In the genomic region with DNA sequence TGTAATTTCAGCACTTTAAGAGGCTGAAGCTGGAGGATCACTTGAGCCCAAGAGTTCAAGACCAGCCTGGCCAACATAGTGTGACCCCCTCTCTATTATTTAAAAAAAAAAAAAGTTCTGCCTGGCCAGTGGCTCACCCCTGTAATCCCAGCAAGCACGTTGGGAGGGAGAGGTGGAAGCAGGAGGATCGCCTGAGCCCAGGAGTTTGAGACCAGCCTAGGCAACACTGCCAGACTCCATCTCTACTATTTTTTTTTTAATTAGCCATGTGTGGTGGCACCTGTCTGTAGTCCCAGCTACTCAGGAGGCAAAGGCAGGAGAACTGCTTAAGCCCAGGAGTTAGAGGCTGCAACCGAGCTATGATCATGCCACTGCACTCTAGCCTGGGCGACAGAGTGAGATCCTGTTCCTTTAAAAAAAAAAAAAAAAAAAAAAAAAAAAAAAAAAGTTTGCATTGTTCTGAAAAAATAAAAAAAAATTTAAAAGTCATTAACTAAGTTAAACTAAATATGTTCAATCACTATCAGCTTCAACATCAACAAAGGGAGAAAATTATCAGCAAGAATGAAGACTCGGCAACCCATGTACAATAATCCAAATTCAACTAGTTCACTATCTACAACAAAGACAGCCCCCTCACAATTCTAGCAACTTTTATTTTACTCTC, we compare ENCODE assay signal across 1 cellular context.
TF ChIP-seq lines count a peak whose summit lies in the region.

No MANE protein-coding gene starts in this region.

TF ChIP-seq in K562, 482 proteins besides CTCF, POLR2A, EP300 and RAD21:
- TF ChIP-seq, protein P1, sequence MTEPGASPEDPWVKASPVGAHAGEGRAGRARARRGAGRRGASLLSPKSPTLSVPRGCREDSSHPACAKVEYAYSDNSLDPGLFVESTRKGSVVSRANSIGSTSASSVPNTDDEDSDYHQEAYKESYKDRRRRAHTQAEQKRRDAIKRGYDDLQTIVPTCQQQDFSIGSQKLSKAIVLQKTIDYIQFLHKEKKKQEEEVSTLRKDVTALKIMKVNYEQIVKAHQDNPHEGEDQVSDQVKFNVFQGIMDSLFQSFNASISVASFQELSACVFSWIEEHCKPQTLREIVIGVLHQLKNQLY (CRISPR knock-in tag; conservative IDR thresholded peaks at IDR 0.05): no peak
- TF ChIP-seq, protein P2, sequence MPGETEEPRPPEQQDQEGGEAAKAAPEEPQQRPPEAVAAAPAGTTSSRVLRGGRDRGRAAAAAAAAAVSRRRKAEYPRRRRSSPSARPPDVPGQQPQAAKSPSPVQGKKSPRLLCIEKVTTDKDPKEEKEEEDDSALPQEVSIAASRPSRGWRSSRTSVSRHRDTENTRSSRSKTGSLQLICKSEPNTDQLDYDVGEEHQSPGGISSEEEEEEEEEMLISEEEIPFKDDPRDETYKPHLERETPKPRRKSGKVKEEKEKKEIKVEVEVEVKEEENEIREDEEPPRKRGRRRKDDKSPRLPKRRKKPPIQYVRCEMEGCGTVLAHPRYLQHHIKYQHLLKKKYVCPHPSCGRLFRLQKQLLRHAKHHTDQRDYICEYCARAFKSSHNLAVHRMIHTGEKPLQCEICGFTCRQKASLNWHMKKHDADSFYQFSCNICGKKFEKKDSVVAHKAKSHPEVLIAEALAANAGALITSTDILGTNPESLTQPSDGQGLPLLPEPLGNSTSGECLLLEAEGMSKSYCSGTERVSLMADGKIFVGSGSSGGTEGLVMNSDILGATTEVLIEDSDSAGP (CRISPR knock-in tag; IDR thresholded peaks at IDR 0.05): 0 out of 2 replicates have a peak, but pooled peaks have one; percentile 62
- TF ChIP-seq POLR2B (IDR thresholded peaks at IDR 0.05; ENCODE audit: low read depth, partially characterized antibody): no peak
- no peak for TF ChIP-seq CREB1 (IDR thresholded peaks at IDR 0.05)
- no peak for TF ChIP-seq CREB1 (CRISPR knock-in tag; IDR thresholded peaks at IDR 0.05)
- TF ChIP-seq ZNF766 (CRISPR knock-in tag; conservative IDR thresholded peaks at IDR 0.05): no peak
- TF ChIP-seq, protein P3, sequence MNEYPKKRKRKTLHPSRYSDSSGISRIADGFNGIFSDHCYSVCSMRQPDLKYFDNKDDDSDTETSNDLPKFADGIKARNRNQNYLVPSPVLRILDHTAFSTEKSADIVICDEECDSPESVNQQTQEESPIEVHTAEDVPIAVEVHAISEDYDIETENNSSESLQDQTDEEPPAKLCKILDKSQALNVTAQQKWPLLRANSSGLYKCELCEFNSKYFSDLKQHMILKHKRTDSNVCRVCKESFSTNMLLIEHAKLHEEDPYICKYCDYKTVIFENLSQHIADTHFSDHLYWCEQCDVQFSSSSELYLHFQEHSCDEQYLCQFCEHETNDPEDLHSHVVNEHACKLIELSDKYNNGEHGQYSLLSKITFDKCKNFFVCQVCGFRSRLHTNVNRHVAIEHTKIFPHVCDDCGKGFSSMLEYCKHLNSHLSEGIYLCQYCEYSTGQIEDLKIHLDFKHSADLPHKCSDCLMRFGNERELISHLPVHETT (CRISPR knock-in tag; conservative IDR thresholded peaks at IDR 0.05 in 1 of 2, IDR thresholded peaks at IDR 0.05 in 1 of 2): no peak
- TF ChIP-seq NR2C2 (CRISPR knock-in tag; IDR thresholded peaks at IDR 0.05): no peak
- no peak for TF ChIP-seq NR2C2 (tag; IDR thresholded peaks at IDR 0.05)
- TF ChIP-seq ZNF384 (IDR thresholded peaks at IDR 0.05; ENCODE audit: low read depth, low read length): peak; percentile 81; the same call in 1 of the 2 replicates
- no peak for TF ChIP-seq SLC30A9 (CRISPR knock-in tag; IDR thresholded peaks at IDR 0.05)
- peak; percentile 36 for TF ChIP-seq RBFOX2 (IDR thresholded peaks at IDR 0.05; ENCODE audit: low read depth, low read length)
TF ChIP-seq in K562: peak in this region for 3.
